Comparison of ENCODE assay signal across 1 cellular context in the genomic region with DNA sequence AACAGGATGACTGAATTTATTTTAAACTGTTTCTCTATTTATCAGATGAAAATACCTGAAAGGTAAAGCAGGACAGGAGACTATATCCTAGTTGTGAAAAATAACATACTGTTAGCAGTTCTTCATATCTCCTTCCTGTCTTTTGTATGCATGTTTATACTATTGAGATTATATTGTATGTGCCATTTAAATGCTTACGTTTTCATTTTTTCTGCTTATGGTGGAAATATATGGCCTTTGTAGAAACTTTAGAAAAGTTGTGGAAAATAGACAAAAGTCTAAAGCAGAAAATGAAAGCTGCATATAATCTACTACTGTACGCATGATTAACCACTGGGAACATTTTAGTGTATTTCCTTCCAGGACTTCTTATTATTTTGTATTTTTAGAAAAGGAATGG.
TF ChIP-seq lines count a peak whose summit lies in the region.

No MANE protein-coding gene starts in this region.

TF ChIP-seq in HepG2, 621 proteins besides CTCF, POLR2A, EP300 and RAD21 (continued from another document):
- TF ChIP-seq MAFK (conservative IDR thresholded peaks at IDR 0.05 in 1 of 2, IDR thresholded peaks at IDR 0.05 in 1 of 2; ENCODE audit: low read length in 2 of 2) (peak; percentile 42 to 77; a peak in 3 of 4 replicates), TGIF2 (CRISPR knock-in tag; IDR thresholded peaks at IDR 0.05) (no peak)
